Comparison of ENCODE assay signal across 1 cellular context in genomic region chr1:109112652-109113285, GRCh38.
TF ChIP-seq lines count a peak whose summit lies in the region.

No MANE protein-coding gene starts in this region.

TF ChIP-seq in HEK293, 187 proteins besides CTCF, POLR2A, EP300 and RAD21 (continued from another document and continues in another):
- TF ChIP-seq, protein P1, sequence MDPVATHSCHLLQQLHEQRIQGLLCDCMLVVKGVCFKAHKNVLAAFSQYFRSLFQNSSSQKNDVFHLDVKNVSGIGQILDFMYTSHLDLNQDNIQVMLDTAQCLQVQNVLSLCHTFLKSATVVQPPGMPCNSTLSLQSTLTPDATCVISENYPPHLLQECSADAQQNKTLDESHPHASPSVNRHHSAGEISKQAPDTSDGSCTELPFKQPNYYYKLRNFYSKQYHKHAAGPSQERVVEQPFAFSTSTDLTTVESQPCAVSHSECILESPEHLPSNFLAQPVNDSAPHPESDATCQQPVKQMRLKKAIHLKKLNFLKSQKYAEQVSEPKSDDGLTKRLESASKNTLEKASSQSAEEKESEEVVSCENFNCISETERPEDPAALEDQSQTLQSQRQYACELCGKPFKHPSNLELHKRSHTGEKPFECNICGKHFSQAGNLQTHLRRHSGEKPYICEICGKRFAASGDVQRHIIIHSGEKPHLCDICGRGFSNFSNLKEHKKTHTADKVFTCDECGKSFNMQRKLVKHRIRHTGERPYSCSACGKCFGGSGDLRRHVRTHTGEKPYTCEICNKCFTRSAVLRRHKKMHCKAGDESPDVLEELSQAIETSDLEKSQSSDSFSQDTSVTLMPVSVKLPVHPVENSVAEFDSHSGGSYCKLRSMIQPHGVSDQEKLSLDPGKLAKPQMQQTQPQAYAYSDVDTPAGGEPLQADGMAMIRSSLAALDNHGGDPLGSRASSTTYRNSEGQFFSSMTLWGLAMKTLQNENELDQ (tag by site-specific recombination; IDR thresholded peaks at IDR 0.05; ENCODE audit: low read depth), result no peak
- TF ChIP-seq, protein P2, sequence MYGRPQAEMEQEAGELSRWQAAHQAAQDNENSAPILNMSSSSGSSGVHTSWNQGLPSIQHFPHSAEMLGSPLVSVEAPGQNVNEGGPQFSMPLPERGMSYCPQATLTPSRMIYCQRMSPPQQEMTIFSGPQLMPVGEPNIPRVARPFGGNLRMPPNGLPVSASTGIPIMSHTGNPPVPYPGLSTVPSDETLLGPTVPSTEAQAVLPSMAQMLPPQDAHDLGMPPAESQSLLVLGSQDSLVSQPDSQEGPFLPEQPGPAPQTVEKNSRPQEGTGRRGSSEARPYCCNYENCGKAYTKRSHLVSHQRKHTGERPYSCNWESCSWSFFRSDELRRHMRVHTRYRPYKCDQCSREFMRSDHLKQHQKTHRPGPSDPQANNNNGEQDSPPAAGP (tag by site-specific recombination; IDR thresholded peaks at IDR 0.05), result 0 out of 2 replicates have a peak, but pooled peaks have one; percentile 49
- no peak for TF ChIP-seq ZNF133 (tag by site-specific recombination; IDR thresholded peaks at IDR 0.05)
- peak; percentile 60 for TF ChIP-seq SP7 (tag by site-specific recombination; IDR thresholded peaks at IDR 0.05)
- TF ChIP-seq, protein P3, sequence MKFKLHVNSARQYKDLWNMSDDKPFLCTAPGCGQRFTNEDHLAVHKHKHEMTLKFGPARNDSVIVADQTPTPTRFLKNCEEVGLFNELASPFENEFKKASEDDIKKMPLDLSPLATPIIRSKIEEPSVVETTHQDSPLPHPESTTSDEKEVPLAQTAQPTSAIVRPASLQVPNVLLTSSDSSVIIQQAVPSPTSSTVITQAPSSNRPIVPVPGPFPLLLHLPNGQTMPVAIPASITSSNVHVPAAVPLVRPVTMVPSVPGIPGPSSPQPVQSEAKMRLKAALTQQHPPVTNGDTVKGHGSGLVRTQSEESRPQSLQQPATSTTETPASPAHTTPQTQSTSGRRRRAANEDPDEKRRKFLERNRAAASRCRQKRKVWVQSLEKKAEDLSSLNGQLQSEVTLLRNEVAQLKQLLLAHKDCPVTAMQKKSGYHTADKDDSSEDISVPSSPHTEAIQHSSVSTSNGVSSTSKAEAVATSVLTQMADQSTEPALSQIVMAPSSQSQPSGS (tag by site-specific recombination; IDR thresholded peaks at IDR 0.05; ENCODE audit: low read depth), result no peak
- TF ChIP-seq PRDM4 (tag by site-specific recombination; IDR thresholded peaks at IDR 0.05), result no peak
- no peak for TF ChIP-seq ZFP37 (tag by site-specific recombination; IDR thresholded peaks at IDR 0.05)
- peak; percentile 87 for TF ChIP-seq ZSCAN30 (tag by site-specific recombination; IDR thresholded peaks at IDR 0.05)
- no peak for TF ChIP-seq MEIS1 (CRISPR knock-in tag; IDR thresholded peaks at IDR 0.05; ENCODE audit: borderline replicate concordance)
- no peak for TF ChIP-seq EGR2 (tag by site-specific recombination; IDR thresholded peaks at IDR 0.05; ENCODE audit: low read depth)
- no peak for TF ChIP-seq ZNF146 (tag by site-specific recombination; IDR thresholded peaks at IDR 0.05)
- TF ChIP-seq TCF7L2 (IDR thresholded peaks at IDR 0.05; ENCODE audit: borderline replicate concordance, low read depth, low read length), result no peak
- no peak for TF ChIP-seq ZFP3 (tag by site-specific recombination; IDR thresholded peaks at IDR 0.05; ENCODE audit: low read depth)
- TF ChIP-seq ZNF266 (tag by site-specific recombination; IDR thresholded peaks at IDR 0.05; ENCODE audit: low read depth), result no peak
- peak; percentile 81; the same call in 1 of the 2 replicates for TF ChIP-seq ZNF2 (tag by site-specific recombination; IDR thresholded peaks at IDR 0.05)
- no peak for TF ChIP-seq ZNF248 (tag by site-specific recombination; IDR thresholded peaks at IDR 0.05)
- no peak for TF ChIP-seq ZNF521 (tag by site-specific recombination; IDR thresholded peaks at IDR 0.05)
- no peak for TF ChIP-seq ZNF626 (tag by site-specific recombination; IDR thresholded peaks at IDR 0.05)
- TF ChIP-seq ZNF514 (tag by site-specific recombination; IDR thresholded peaks at IDR 0.05), result no peak
- no peak for TF ChIP-seq SP3 (tag by site-specific recombination; IDR thresholded peaks at IDR 0.05)
- 0 out of 2 replicates have a peak, but pooled peaks have one; percentile 23 for TF ChIP-seq ZNF623 (tag by site-specific recombination; IDR thresholded peaks at IDR 0.05)
- TF ChIP-seq TSHZ1 (tag by site-specific recombination; IDR thresholded peaks at IDR 0.05; ENCODE audit: borderline replicate concordance), result no peak
- TF ChIP-seq ZNF76 (tag by site-specific recombination; IDR thresholded peaks at IDR 0.05; ENCODE audit: borderline replicate concordance, low read depth), result 0 out of 2 replicates have a peak, but pooled peaks have one; percentile 26
- TF ChIP-seq, protein P4, sequence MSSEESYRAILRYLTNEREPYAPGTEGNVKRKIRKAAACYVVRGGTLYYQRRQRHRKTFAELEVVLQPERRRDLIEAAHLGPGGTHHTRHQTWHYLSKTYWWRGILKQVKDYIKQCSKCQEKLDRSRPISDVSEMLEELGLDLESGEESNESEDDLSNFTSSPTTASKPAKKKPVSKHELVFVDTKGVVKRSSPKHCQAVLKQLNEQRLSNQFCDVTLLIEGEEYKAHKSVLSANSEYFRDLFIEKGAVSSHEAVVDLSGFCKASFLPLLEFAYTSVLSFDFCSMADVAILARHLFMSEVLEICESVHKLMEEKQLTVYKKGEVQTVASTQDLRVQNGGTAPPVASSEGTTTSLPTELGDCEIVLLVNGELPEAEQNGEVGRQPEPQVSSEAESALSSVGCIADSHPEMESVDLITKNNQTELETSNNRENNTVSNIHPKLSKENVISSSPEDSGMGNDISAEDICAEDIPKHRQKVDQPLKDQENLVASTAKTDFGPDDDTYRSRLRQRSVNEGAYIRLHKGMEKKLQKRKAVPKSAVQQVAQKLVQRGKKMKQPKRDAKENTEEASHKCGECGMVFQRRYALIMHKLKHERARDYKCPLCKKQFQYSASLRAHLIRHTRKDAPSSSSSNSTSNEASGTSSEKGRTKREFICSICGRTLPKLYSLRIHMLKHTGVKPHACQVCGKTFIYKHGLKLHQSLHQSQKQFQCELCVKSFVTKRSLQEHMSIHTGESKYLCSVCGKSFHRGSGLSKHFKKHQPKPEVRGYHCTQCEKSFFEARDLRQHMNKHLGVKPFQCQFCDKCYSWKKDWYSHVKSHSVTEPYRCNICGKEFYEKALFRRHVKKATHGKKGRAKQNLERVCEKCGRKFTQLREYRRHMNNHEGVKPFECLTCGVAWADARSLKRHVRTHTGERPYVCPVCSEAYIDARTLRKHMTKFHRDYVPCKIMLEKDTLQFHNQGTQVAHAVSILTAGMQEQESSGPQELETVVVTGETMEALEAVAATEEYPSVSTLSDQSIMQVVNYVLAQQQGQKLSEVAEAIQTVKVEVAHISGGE (tag by site-specific recombination; conservative IDR thresholded peaks at IDR 0.05; ENCODE audit: low read depth), result peak; percentile 42; the same call in 1 of the 2 replicates
- TF ChIP-seq ZNF510 (tag by site-specific recombination; IDR thresholded peaks at IDR 0.05; ENCODE audit: insufficient replicate concordance), result no peak
- no peak for TF ChIP-seq ZNF843 (tag by site-specific recombination; IDR thresholded peaks at IDR 0.05)
- TF ChIP-seq ZNF274 (IDR thresholded peaks at IDR 0.05; ENCODE audit: low read length), result no peak
- no peak for TF ChIP-seq ZNF274 (tag by site-specific recombination; IDR thresholded peaks at IDR 0.05; ENCODE audit: borderline replicate concordance)
- no peak for TF ChIP-seq ZNF768 (tag by site-specific recombination; IDR thresholded peaks at IDR 0.05)
- TF ChIP-seq ZNF292 (tag by site-specific recombination; IDR thresholded peaks at IDR 0.05; ENCODE audit: borderline replicate concordance, low read depth), result no peak
- TF ChIP-seq ZEB2 (tag by site-specific recombination; IDR thresholded peaks at IDR 0.05), result peak; percentile 37; the same call in 1 of the 2 replicates
- TF ChIP-seq HOXC10 (CRISPR knock-in tag; IDR thresholded peaks at IDR 0.05), result no peak
- no peak for TF ChIP-seq ZNF174 (tag by site-specific recombination; IDR thresholded peaks at IDR 0.05)
- no peak for TF ChIP-seq ZNF658 (tag by site-specific recombination; IDR thresholded peaks at IDR 0.05)
- TF ChIP-seq ZXDB (tag by site-specific recombination; IDR thresholded peaks at IDR 0.05), result 0 out of 2 replicates have a peak, but pooled peaks have one; percentile 31
- TF ChIP-seq ZNF335 (tag by site-specific recombination; conservative IDR thresholded peaks at IDR 0.05), result peak; percentile 49
- TF ChIP-seq ZNF704 (tag by site-specific recombination; IDR thresholded peaks at IDR 0.05), result no peak
- no peak for TF ChIP-seq ZBTB21 (tag by site-specific recombination; IDR thresholded peaks at IDR 0.05)
- no peak for TF ChIP-seq HOXD13 (CRISPR knock-in tag; IDR thresholded peaks at IDR 0.05; ENCODE audit: borderline replicate concordance)
- no peak for TF ChIP-seq ZNF391 (tag by site-specific recombination; IDR thresholded peaks at IDR 0.05; ENCODE audit: borderline replicate concordance, low read depth)
- TF ChIP-seq GFI1B (tag by site-specific recombination; IDR thresholded peaks at IDR 0.05), result no peak
- TF ChIP-seq ZNF24 (tag by site-specific recombination; IDR thresholded peaks at IDR 0.05), result 0 out of 2 replicates have a peak, but pooled peaks have one; percentile 32
- TF ChIP-seq ZNF624 (tag by site-specific recombination; IDR thresholded peaks at IDR 0.05), result no peak
- TF ChIP-seq ZNF140 (tag by site-specific recombination; IDR thresholded peaks at IDR 0.05), result no peak
- TF ChIP-seq, protein P5, sequence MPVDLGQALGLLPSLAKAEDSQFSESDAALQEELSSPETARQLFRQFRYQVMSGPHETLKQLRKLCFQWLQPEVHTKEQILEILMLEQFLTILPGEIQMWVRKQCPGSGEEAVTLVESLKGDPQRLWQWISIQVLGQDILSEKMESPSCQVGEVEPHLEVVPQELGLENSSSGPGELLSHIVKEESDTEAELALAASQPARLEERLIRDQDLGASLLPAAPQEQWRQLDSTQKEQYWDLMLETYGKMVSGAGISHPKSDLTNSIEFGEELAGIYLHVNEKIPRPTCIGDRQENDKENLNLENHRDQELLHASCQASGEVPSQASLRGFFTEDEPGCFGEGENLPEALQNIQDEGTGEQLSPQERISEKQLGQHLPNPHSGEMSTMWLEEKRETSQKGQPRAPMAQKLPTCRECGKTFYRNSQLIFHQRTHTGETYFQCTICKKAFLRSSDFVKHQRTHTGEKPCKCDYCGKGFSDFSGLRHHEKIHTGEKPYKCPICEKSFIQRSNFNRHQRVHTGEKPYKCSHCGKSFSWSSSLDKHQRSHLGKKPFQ (tag by site-specific recombination; IDR thresholded peaks at IDR 0.05), result no peak
- TF ChIP-seq FEZF1 (tag by site-specific recombination; IDR thresholded peaks at IDR 0.05), result no peak
